Comparison of ENCODE assay signal across 13 cellular contexts in the genomic region with DNA sequence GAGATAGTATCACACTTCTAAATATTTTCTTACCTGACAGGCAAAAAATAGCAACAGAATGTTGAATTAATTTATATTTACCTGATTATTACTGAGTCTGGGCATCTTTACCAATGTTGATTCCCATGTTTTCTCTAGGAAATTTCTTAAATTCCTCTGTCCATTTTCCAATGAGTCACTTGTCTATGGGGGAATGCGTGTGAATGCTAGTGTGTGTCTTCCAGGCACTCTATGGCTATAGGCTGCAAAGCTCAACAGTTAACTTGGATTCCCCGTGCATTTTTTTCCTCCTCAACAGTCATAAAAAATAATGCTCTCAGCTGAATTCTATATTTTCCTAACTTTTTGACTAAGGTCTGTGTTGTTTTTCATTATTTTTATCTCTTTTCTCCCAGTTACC.
A peak's percentile ranks its signal among the peaks of the same experiment; 100 is the strongest.
DNase-seq lines count a peak whose midpoint lies in the region; FAIRE-seq and TF ChIP-seq lines count a peak whose summit lies in the region.
"Had no signal": no experiment of that assay in that cellular context is flagged by ENCODE, and none has a peak within 500 bp of the region (broad histone marks: within the 10 kb centered on the region; RNA-seq: fewer than 3 reads in every experiment).

No MANE protein-coding gene starts in this region.

- H3F3A ChIP-seq in MM.1S (ENCODE audit: insufficient read depth, low read length) = no peaks in the 10 kb centered on the region

- H3K4me2 ChIP-seq in MM.1S (ENCODE audit: low read depth, low read length) = no peak overlapping the region

- no peaks in the 10 kb centered on the region for H3K79me2 ChIP-seq in MM.1S (ENCODE audit: low read length)

- intact Hi-C loops in tibial artery (cut with DNase I; ENCODE audit: low total_unique reads) = no loop called here

- H3K36me3 ChIP-seq in tibial artery (no peaks in the 10 kb centered on the region), MM.1S (replicated peaks; ENCODE audit: insufficient read depth, low read length) (no peaks in the 10 kb centered on the region)

- H4K20me1 ChIP-seq in MM.1S (ENCODE audit: insufficient read depth, low read length) = no peaks in the 10 kb centered on the region

- H3K4me3 Mint-ChIP-seq in activated T-cell treated with anti-CD3 and anti-CD28 coated beads, Interleukin-2, amount 50 U/mL, for 24 hours = no peak overlapping the region
- H3K4me3 Mint-ChIP-seq: CD8-positive, alpha-beta T cell had no signal

- H3K9ac ChIP-seq in MM.1S (ENCODE audit: low read length) = no peak overlapping the region

- H3K4me1 Mint-ChIP-seq in activated T-cell treated with anti-CD3 and anti-CD28 coated beads, Interleukin-2, amount 50 U/mL, for 24 hours (ENCODE audit: low read depth) = no peaks in the 10 kb centered on the region

- H3K9me3 Mint-ChIP-seq in activated T-cell treated with anti-CD3 and anti-CD28 coated beads, Interleukin-2, amount 50 U/mL, for 24 hours = peaks cover 12% of the 10 kb centered on the region

- H3K27me3 ChIP-seq in tibial artery (no peaks in the 10 kb centered on the region), MM.1S (replicated peaks; ENCODE audit: insufficient read depth, low read length) (no peaks in the 10 kb centered on the region)

- H3K36me3 Mint-ChIP-seq in activated T-cell treated with anti-CD3 and anti-CD28 coated beads, Interleukin-2, amount 50 U/mL, for 24 hours (ENCODE audit: low read depth) = no peaks in the 10 kb centered on the region
- H3K36me3 Mint-ChIP-seq: CD8-positive, alpha-beta T cell had no signal

- H3K27ac ChIP-seq in tibial artery = no peak overlapping the region
- no peak overlapping the region for H3K27ac ChIP-seq in MM.1S (ENCODE audit: low read length)

- H3K9me3 ChIP-seq in tibial artery (peaks cover 0 to 3% (median 0%) of the 10 kb centered on the region in 3 donors), MM.1S (replicated peaks; ENCODE audit: insufficient read depth, low read length) (no peaks in the 10 kb centered on the region)

- TF ChIP-seq CTCF in cardiac fibroblast (IDR thresholded peaks at IDR 0.05; ENCODE audit: low read depth, low read length) = no peak
- TF ChIP-seq CTCF in tibial artery (IDR thresholded peaks at IDR 0.05) = no peak
- TF ChIP-seq CTCF in MM.1S (IDR thresholded peaks at IDR 0.05; ENCODE audit: low read length) = no peak

- H3K27me3 Mint-ChIP-seq in activated T-cell treated with anti-CD3 and anti-CD28 coated beads, Interleukin-2, amount 50 U/mL, for 24 hours = no peaks in the 10 kb centered on the region

- H2AFZ ChIP-seq in MM.1S (ENCODE audit: low read length) = no peak overlapping the region

- no peak overlapping the region for H3K27ac Mint-ChIP-seq in activated T-cell treated with anti-CD3 and anti-CD28 coated beads, Interleukin-2, amount 50 U/mL, for 24 hours
- H3K27ac Mint-ChIP-seq: CD8-positive, alpha-beta T cell had no signal

- DNase-seq in HTR-8/SVneo (ENCODE audit: insufficient read length, low spot score) = peak; percentile 36
- DNase-seq in cardiac fibroblast (ENCODE audit: low read depth in 2 of 2) = peak; percentile 1 to 5
- peak; percentile 44 for DNase-seq in iris pigment epithelial cell (ENCODE audit: low read depth)
- DNase-seq in activated T-cell treated with anti-CD3 and anti-CD28 coated beads, Interleukin-2, amount 50 U/mL, for 24 hours = no peak
- no peak for DNase-seq in tibial artery
- DNase-seq in MM.1S = no peak
- DNase-seq in NCI-H128 (lab: John Stamatoyannopoulos, UW; ENCODE audit: unreplicated experiment) = no peak
- DNase-seq: CD8-positive, alpha-beta T cell; Kasumi-1; NCI-H1417; NCI-H1930; NCI-H2171 had no signal

- FAIRE-seq in HTR-8/SVneo (lab: Jason Lieb, UNC) = no peak
- FAIRE-seq: H54 had no signal

- H3K4me3 ChIP-seq in cardiac fibroblast (replicated peaks in 1 of 2; ENCODE audit: low read depth in 2 of 2, low read length in 2 of 2) (no peak overlapping the region), tibial artery (no peak overlapping the region), MM.1S (ENCODE audit: low read length) (no peak overlapping the region)

- H3K9me2 ChIP-seq in MM.1S (replicated peaks; ENCODE audit: insufficient read depth, low read length) = no peaks in the 10 kb centered on the region

- no peaks in the 10 kb centered on the region for H3K4me1 ChIP-seq in tibial artery
- no peaks in the 10 kb centered on the region for H3K4me1 ChIP-seq in MM.1S (ENCODE audit: low read length)

Comparison
In these comparisons a context has a peak if more than half of its experiments do, and no peak if none do; other contexts are left out.
1. DNase-seq: peak in HTR-8/SVneo (single experiment), cardiac fibroblast (2 of 2) and iris pigment epithelial cell (single experiment); none in activated T-cell treated with anti-CD3 and anti-CD28 coated beads, Interleukin-2, amount 50 U/mL, for 24 hours (single experiment), tibial artery (0 of 2), MM.1S (single experiment) and NCI-H128 (single experiment).